1 cellular context compared by ENCODE assay signal in the genomic region with DNA sequence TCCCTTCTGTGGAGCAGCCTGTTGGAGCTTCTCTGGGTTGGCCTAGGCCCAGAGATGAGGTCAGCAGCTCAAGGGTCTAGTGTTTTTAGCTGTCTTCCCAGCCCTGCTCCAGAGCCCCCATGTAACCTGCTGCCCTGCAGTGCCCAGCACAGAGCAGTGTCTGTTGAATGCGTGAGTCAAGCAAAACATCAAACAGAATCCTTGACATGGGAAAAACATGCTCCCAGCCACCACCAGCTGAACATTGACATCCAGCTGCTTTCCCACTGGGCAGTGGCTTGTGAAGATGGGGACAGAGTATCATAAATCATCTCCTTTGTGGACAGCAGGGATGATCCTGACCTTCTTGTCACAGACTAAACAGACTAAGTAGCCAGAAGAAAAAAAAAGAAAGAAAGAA.
TF ChIP-seq lines count a peak whose summit lies in the region.

No MANE protein-coding gene starts in this region.

TF ChIP-seq in K562, 482 proteins besides CTCF, POLR2A, EP300 and RAD21 (continued from another document):
- no peak for TF ChIP-seq BRF2 (IDR thresholded peaks at IDR 0.05; ENCODE audit: borderline replicate concordance, insufficient read depth, insufficient read length)
